In genomic region chr2:176251928-176252327, GRCh38 we compare ENCODE assay signal across 19 cellular contexts.
"Had no signal": no experiment of that assay in that cellular context is flagged by ENCODE, and none has a peak within 500 bp of the region (broad histone marks: within the 10 kb centered on the region; RNA-seq: fewer than 3 reads in every experiment).

No MANE protein-coding gene starts in this region.

- H3K27ac ChIP-seq: gastroesophageal sphincter, heart left ventricle, stomach had no signal

- DNase-seq: activated CD4-positive, alpha-beta memory T cell treated with anti-CD3 and anti-CD28 coated beads, Interleukin-2, amount 10 ng/mL, durations not matched to agents 7 days and 5 days; activated CD4-positive, alpha-beta T cell treated with anti-CD3 and anti-CD28 coated beads for 48 hours; activated CD4-positive, CD25-positive, alpha-beta regulatory T cell; activated CD8-positive, alpha-beta memory T cell treated with anti-CD3 and anti-CD28 coated beads, Interleukin-2, amount 10 ng/mL, durations not matched to agents 7 days and 5 days; amniotic stem cell; caudate nucleus; endodermal cell; erythroblast; heart left ventricle; kidney glomerular epithelial cell; mesendoderm; naive thymus-derived CD8-positive, alpha-beta T cell; stimulated activated CD4-positive, alpha-beta T cell treated with anti-CD3 and anti-CD28 coated beads, Interleukin-4, amount 100 ng/mL, for 1 hour; stomach; T1000; trophoblast cell had no signal

- H3K4me1 ChIP-seq: gastroesophageal sphincter, heart left ventricle, stomach had no signal

- ATAC-seq: activated CD8-positive, alpha-beta memory T cell treated with anti-CD3 and anti-CD28 coated beads, Interleukin-2, amount 10 ng/mL, durations not matched to agents 7 days and 5 days; gastroesophageal sphincter; heart left ventricle; naive thymus-derived CD8-positive, alpha-beta T cell; sciatic nerve had no signal

- H3K4me3 ChIP-seq: gastroesophageal sphincter, heart left ventricle, smooth muscle cell, stomach had no signal

- H3K36me3 ChIP-seq: gastroesophageal sphincter, heart left ventricle, stomach had no signal
